22 cellular contexts compared by ENCODE assay signal in the genomic region with DNA sequence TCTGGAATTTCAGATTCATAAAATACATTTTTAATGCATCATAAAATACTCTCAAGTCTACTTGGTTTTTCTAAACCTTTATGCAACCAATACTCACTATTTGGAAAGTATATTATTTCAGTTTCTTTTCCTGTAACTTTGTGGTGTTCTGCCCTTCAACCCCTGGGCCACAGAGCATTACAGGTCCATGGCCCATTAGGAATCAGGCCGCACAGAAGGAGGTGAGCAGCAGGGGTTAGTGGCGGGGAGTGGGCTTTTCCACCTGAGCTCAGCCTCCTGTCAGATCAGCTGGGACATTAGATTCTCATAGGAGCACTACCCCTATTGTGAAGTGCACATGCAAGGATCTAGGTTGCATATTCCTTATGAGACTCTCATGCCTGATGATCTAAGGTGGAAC. TPM values are rescaled to one million over a fixed set of nuclear protein-coding genes. Genes with fewer than 3 reads are reported as not detected.
A peak's percentile ranks its signal among the peaks of the same experiment; 100 is the strongest.
DNase-seq lines count a peak whose midpoint lies in the region; ATAC-seq, FAIRE-seq and TF ChIP-seq lines count a peak whose summit lies in the region.
"Had no signal": no experiment of that assay in that cellular context is flagged by ENCODE, and none has a peak within 500 bp of the region (broad histone marks: within the 10 kb centered on the region; RNA-seq: fewer than 3 reads in every experiment).

No MANE protein-coding gene starts in this region.

- DNase-seq in Right ventricle myocardium inferior (ENCODE audit: missing footprints) = peak; percentile 11
- no peak for DNase-seq in left ventricle myocardium inferior
- no peak for DNase-seq in GM23338 (ENCODE audit: low spot score)
- no peak for DNase-seq in GM12878 (ENCODE audit: low read depth, low spot score)
- DNase-seq in stimulated activated naive CD8-positive, alpha-beta T cell treated with anti-CD3 and anti-CD28 coated beads, Interleukin-15, amount 100 ng/mL, for 72 hours = no peak
- DNase-seq in stimulated activated naive CD4-positive, alpha-beta T cell treated with Interleukin-2 at 50 U/mL for 16 hours (lab: John Stamatoyannopoulos, UW) = no peak
- DNase-seq: AML-193; C1 segment of cervical spinal cord; Calu3; CD8-positive, alpha-beta memory T cell; DMS153; MV-4-11; NCI-H1105 treated with DMSO at 0.1 percent for 48 hours; NCI-H2081 treated with DMSO at 0.1 percent for 48 hours; NCI-H2171 treated with DMSO at 0.1 percent for 48 hours; NCI-H524 treated with DMSO at 0.1 percent for 48 hours; NCI-H82; SJCRH30 had no signal

- peaks cover 98% of the 10 kb centered on the region for H3K79me2 ChIP-seq in GM23338 (replicated peaks; ENCODE audit: insufficient read depth)
- peaks cover 29% of the 10 kb centered on the region for H3K79me2 ChIP-seq in GM12878 (ENCODE audit: control insufficient read depth, insufficient read depth, low read length)

- H2AFZ ChIP-seq in GM23338 (no peak overlapping the region), GM12878 (ENCODE audit: control insufficient read depth, low read depth, low read length) (no peak overlapping the region)

- no peaks in the 10 kb centered on the region for H3K9me2 ChIP-seq in GM23338 (ENCODE audit: insufficient read depth)

- no peak for FAIRE-seq in GM12878 (lab: Jason Lieb, UNC)
- FAIRE-seq: GM18507 had no signal

- H3K27me3 Mint-ChIP-seq in GM23338 (ENCODE audit: insufficient read depth, low read depth, poor library complexity) = no peaks in the 10 kb centered on the region
- H3K27me3 Mint-ChIP-seq in stimulated activated naive CD8-positive, alpha-beta T cell treated with anti-CD3 and anti-CD28 coated beads, Interleukin-15, amount 100 ng/mL, for 72 hours = no peaks in the 10 kb centered on the region
- H3K27me3 Mint-ChIP-seq: CD8-positive, alpha-beta memory T cell; IgD-negative memory B cell had no signal

- TF ChIP-seq CTCF in left ventricle myocardium inferior (IDR thresholded peaks at IDR 0.05; ENCODE audit: borderline replicate concordance) (no peak), GM23338 (conservative IDR thresholded peaks at IDR 0.05; ENCODE audit: low read depth in 2 of 2) (no peak), GM12878 (IDR thresholded peaks at IDR 0.05 in 2 of 3, conservative IDR thresholded peaks at IDR 0.05 in 1 of 3; ENCODE audit: control insufficient read depth in 2 of 3, extremely low read depth in 1 of 3, insufficient read depth in 1 of 3, low read depth in 3 of 3, low read length in 3 of 3) (no peak)

- H3K36me3 Mint-ChIP-seq in GM23338 (ENCODE audit: low read depth) = no peaks in the 10 kb centered on the region

- H3K4me1 ChIP-seq in left ventricle myocardium inferior (peaks cover 88% of the 10 kb centered on the region), GM23338 (ENCODE audit: insufficient read depth) (peaks cover 10% of the 10 kb centered on the region; the same call in 1 of the 2 replicates), GM12878 (ENCODE audit: control insufficient read depth, insufficient read depth, low read length) (peaks cover 23% of the 10 kb centered on the region)
- H3K4me1 ChIP-seq: SJCRH30 had no signal

- no TSS peak for BruUV-seq in GM12878 (replicated peaks; lab: Mats Ljungman, UMichigan)

- H3K9me3 ChIP-seq in left ventricle myocardium inferior (replicated peaks) (no peaks in the 10 kb centered on the region), GM12878 (replicated peaks; ENCODE audit: control insufficient read depth, insufficient read depth, low read length) (no peaks in the 10 kb centered on the region)
- H3K9me3 ChIP-seq: SJCRH30 had no signal

- RAD21 ChIA-PET in GM12878 (lab: Charles Lee; ENCODE audit: unreplicated experiment) = no interaction called here

- H3K27ac Mint-ChIP-seq in GM23338 = no peak overlapping the region
- H3K27ac Mint-ChIP-seq in stimulated activated naive CD8-positive, alpha-beta T cell treated with anti-CD3 and anti-CD28 coated beads, Interleukin-15, amount 100 ng/mL, for 72 hours = no peak overlapping the region
- H3K27ac Mint-ChIP-seq: IgD-negative memory B cell had no signal

- H3K27ac ChIP-seq in left ventricle myocardium inferior (replicated peaks) (no peak overlapping the region), GM23338 (ENCODE audit: low read depth) (no peak overlapping the region), GM12878 (ENCODE audit: control insufficient read depth, insufficient read depth) (no peak overlapping the region)
- H3K27ac ChIP-seq: SJCRH30 had no signal

- POLR2A ChIA-PET in GM12878 (lab: Charles Lee) = interaction anchor here (1.6 kb wide), 1 partner anchor 11 kb away, joined by 4 read pairs; no protein-coding TSS in a partner anchor

- H3K36me3 ChIP-seq in left ventricle myocardium inferior (no peaks in the 10 kb centered on the region), GM23338 (ENCODE audit: insufficient read depth) (no peaks in the 10 kb centered on the region), GM12878 (ENCODE audit: control insufficient read depth in 2 of 2, insufficient read depth in 2 of 2, low read length in 1 of 2) (no peaks in the 10 kb centered on the region)
- H3K36me3 ChIP-seq: SJCRH30 had no signal

- peaks cover 43% of the 10 kb centered on the region for H3K4me1 Mint-ChIP-seq in GM23338
- peaks cover 72% of the 10 kb centered on the region for H3K4me1 Mint-ChIP-seq in stimulated activated naive CD8-positive, alpha-beta T cell treated with anti-CD3 and anti-CD28 coated beads, Interleukin-15, amount 100 ng/mL, for 72 hours

- H3K4me2 ChIP-seq in GM23338 (no peak overlapping the region), GM12878 (ENCODE audit: control insufficient read depth, insufficient read depth) (no peak overlapping the region)

- TF ChIP-seq EP300 in GM12878 (IDR thresholded peaks at IDR 0.05; ENCODE audit: borderline replicate concordance in 1 of 2, control insufficient read depth in 1 of 2, low read depth in 2 of 2, low read length in 2 of 2) = no peak

- H3F3A ChIP-seq in GM23338 (replicated peaks; ENCODE audit: low read depth) = no peaks in the 10 kb centered on the region

- H3K27me3 ChIP-seq in left ventricle myocardium inferior (ENCODE audit: low read depth) = no peaks in the 10 kb centered on the region
- H3K27me3 ChIP-seq in GM23338 (ENCODE audit: insufficient read depth) = no peaks in the 10 kb centered on the region
- H3K27me3 ChIP-seq in GM12878 (replicated peaks in 1 of 2; ENCODE audit: control insufficient read depth in 2 of 2, insufficient read depth in 2 of 2, low read length in 1 of 2) = no peaks in the 10 kb centered on the region
- H3K27me3 ChIP-seq: SJCRH30 had no signal

- in situ Hi-C loops in GM12878 (cut with MboI) = no loop called here

- H3K9me3 Mint-ChIP-seq in GM23338 = no peaks in the 10 kb centered on the region
- no peaks in the 10 kb centered on the region for H3K9me3 Mint-ChIP-seq in stimulated activated naive CD8-positive, alpha-beta T cell treated with anti-CD3 and anti-CD28 coated beads, Interleukin-15, amount 100 ng/mL, for 72 hours
- H3K9me3 Mint-ChIP-seq: CD8-positive, alpha-beta memory T cell; IgD-negative memory B cell had no signal

- no peak overlapping the region for H3K4me3 Mint-ChIP-seq in GM23338
- H3K4me3 Mint-ChIP-seq in stimulated activated naive CD8-positive, alpha-beta T cell treated with anti-CD3 and anti-CD28 coated beads, Interleukin-15, amount 100 ng/mL, for 72 hours = no peak overlapping the region

- TF ChIP-seq POLR2A in GM12878 (IDR thresholded peaks at IDR 0.05; ENCODE audit: low read depth, low read length) = no peak

- no peaks in the 10 kb centered on the region; the same call in none of the 2 replicates for H4K20me1 ChIP-seq in GM23338 (replicated peaks; ENCODE audit: insufficient read depth)
- no peaks in the 10 kb centered on the region for H4K20me1 ChIP-seq in GM12878 (ENCODE audit: control insufficient read depth, insufficient read depth)

- WGBS in GM12878 (ENCODE audit: insufficient coverage, insufficient replicate concordance, low lambda C conversion rate, missing lambda C conversion rate) = 68% methylated on average over 2 of the region's 2 CpGs

- SMC1A ChIA-PET in GM12878 (lab: Charles Lee; ENCODE audit: uncharacterized antibody, unreplicated experiment) = no interaction called here

- no peak overlapping the region for H3K9ac ChIP-seq in GM12878 (ENCODE audit: control insufficient read depth, insufficient read depth, low read length)

- ATAC-seq in Right ventricle myocardium inferior (no peak), GM23338 (peak; percentile 65), GM12878 (peak; percentile 17; the same call in 1 of the 3 replicates), GM19463 (IDR thresholded peaks at IDR 0.05; ENCODE audit: unreplicated experiment) (no peak)
- ATAC-seq in stimulated activated naive CD8-positive, alpha-beta T cell treated with anti-CD3 and anti-CD28 coated beads, Interleukin-15, amount 100 ng/mL, for 72 hours = peak; percentile 44
- ATAC-seq: Panc1 had no signal

- intact Hi-C loops in Right ventricle myocardium inferior (cut with DNase I) = no loop called here
- intact Hi-C loops in left ventricle myocardium inferior (cut with micrococcal nuclease) = no loop called here
- intact Hi-C loops in GM12878 (cut with micrococcal nuclease; ENCODE audit: unreplicated experiment) = no loop called here

- CTCF ChIA-PET in GM12878 (lab: Yijun Ruan, JAX) = interaction anchor here (1.0 kb wide), 1 partner anchor 161 kb away, joined by 3 read pairs; no protein-coding TSS in a partner anchor

- TF ChIP-seq RAD21 in GM12878 (IDR thresholded peaks at IDR 0.05; ENCODE audit: insufficient read depth, low read depth, low read length) = no peak

- H3K4me3 ChIP-seq in left ventricle myocardium inferior (no peak overlapping the region), GM23338 (no peak overlapping the region), GM12878 (no peak overlapping the region)
- H3K4me3 ChIP-seq: SJCRH30 had no signal

RNA-seq across cellular contexts. Expression of a gene that starts 9.7 kb away (rescaled TPM):
- 46.7 TPM for total RNA-seq in Right ventricle myocardium inferior
- 42.2 TPM for total RNA-seq in left ventricle myocardium inferior
- total RNA-seq in GM23338 (2014; rRNA removed; shearing (Covaris generic)) = 26.4 and 42.7 TPM in 2 replicates
- 6.9 and 7.5 TPM in 2 replicates for polyA plus RNA-seq in GM23338 (2016; fragmentation: Nextera tagmentation; extraction: Ambion mirVana)
- total RNA-seq in GM12878 (2013; cell fraction: nucleolus; rRNA removed) = 77.3 and 79.6 TPM in 2 replicates
- 11.0 and 11.3 TPM in 2 replicates for total RNA-seq in GM12878 (2014; rRNA removed)
- 12.9 and 14.3 TPM in 2 replicates for total RNA-seq in GM12878 (2014; rRNA removed; fragmentation: Illumina TruSeq; extraction: Trizol)
- 10.8 and 14.1 TPM in 2 replicates for total RNA-seq in GM12878 (2021)
- 2.6 TPM for polyA plus RNA-seq in GM12878 (2011; ENCODE audit: low read depth)
- 17.1 and 28.8 TPM in 2 replicates for polyA plus RNA-seq in GM12878 (2011; rRNA removed)
- polyA plus RNA-seq in GM12878 (2011; cell fraction: cytosol; rRNA removed) = 7.5 and 7.9 TPM in 2 replicates
- 19.5 and 22.5 TPM in 2 replicates for polyA plus RNA-seq in GM12878 (2011; cell fraction: nucleus; rRNA removed)
- 4.5 and 7.9 TPM in 2 replicates for polyA plus RNA-seq in GM12878 (2012)
- polyA plus RNA-seq in GM12878 (2014; fragmentation: Illumina TruSeq; extraction: Trizol) = 8.4 and 11.1 TPM in 2 replicates
- 1 to 10 TPM; 2.2 to 2.8 TPM for polyA plus RNA-seq in GM12878 (2014; fragmentation: Nextera tagmentation; extraction: Ambion mirVana)
- 7.1 and 12.7 TPM in 2 replicates for polyA plus RNA-seq in GM12878 (2014; rRNA removed)
- 10 to 100 TPM; 13.3 to 14.8 TPM for polyA plus RNA-seq in GM12878 (2016; fragmentation: Nextera tagmentation; extraction: Ambion mirVana)
- polyA minus RNA-seq in GM12878 (2011; rRNA and poly(A)+ RNA removed) = 18.1 and 27.3 TPM in 2 replicates
- polyA minus RNA-seq in GM12878 (2011; cell fraction: cytosol; rRNA and poly(A)+ RNA removed) = 5.8 and 7.1 TPM in 2 replicates
- polyA minus RNA-seq in GM12878 (2011; cell fraction: nucleus; rRNA and poly(A)+ RNA removed) = 41.1 and 60.9 TPM in 2 replicates

Comparison
In these comparisons a context has a peak if more than half of its experiments do, and no peak if none do; other contexts are left out.
1. ATAC-seq: peak in GM23338 (single experiment), GM12878 (single experiment) and stimulated activated naive CD8-positive, alpha-beta T cell treated with anti-CD3 and anti-CD28 coated beads, Interleukin-15, amount 100 ng/mL, for 72 hours (single experiment); none in Right ventricle myocardium inferior (single experiment) and GM19463 (single experiment).